Comparison of ENCODE assay signal across 8 cellular contexts in genomic region chr10:68231106-68231901, GRCh38. TPM values are rescaled to one million over a fixed set of nuclear protein-coding genes. Genes with fewer than 3 reads are reported as not detected.
A peak's percentile ranks its signal among the peaks of the same experiment; 100 is the strongest.
DNase-seq lines count a peak whose midpoint lies in the region; ATAC-seq and TF ChIP-seq lines count a peak whose summit lies in the region.

No MANE protein-coding gene starts in this region.

- TF ChIP-seq POLR2A in tibial nerve (IDR thresholded peaks at IDR 0.05): peak in 1 of 2 donors; percentile 37

- H3K79me2 ChIP-seq in neural progenitor cell (ENCODE audit: low read depth): no peaks in the 10 kb centered on the region

- no peaks in the 10 kb centered on the region for H3K9me3 ChIP-seq in CD4-positive, alpha-beta memory T cell (ENCODE audit: control insufficient read depth in 1 of 2, low read length in 2 of 2)
- H3K9me3 ChIP-seq in neural progenitor cell (ENCODE audit: low read depth) (no peaks in the 10 kb centered on the region), tibial nerve (no peaks in the 10 kb centered on the region)

- POLR2A ChIA-PET in CD4-positive, alpha-beta memory T cell (lab: Charles Lee; ENCODE audit: partially characterized antibody): interaction anchor here (0.9 kb wide), 1 partner anchor 100 kb away, joined by 3 read pairs; the partner anchor contains the start of gene HNRNPH3

- CTCF ChIA-PET in CD4-positive, alpha-beta memory T cell (lab: Charles Lee; ENCODE audit: partially characterized antibody): interaction anchor here (0.7 to 1.4 kb wide), 3 partner anchors 19 to 393 kb away, joined by 3 to 6 read pairs (median 3); no protein-coding TSS in a partner anchor

- H3K4me3 Mint-ChIP-seq in CD4-positive, alpha-beta memory T cell: peak overlapping the region; percentile 61 to 80 (median 75)
- H3K4me3 Mint-ChIP-seq in neural progenitor cell: peak overlapping the region; percentile 83

- H3K27me3 Mint-ChIP-seq in CD4-positive, alpha-beta memory T cell: peaks cover 25 to 38% of the 10 kb centered on the region in 2 donors
- H3K27me3 Mint-ChIP-seq in neural progenitor cell (ENCODE audit: insufficient read depth, low read depth): peaks cover 7% of the 10 kb centered on the region

- no peak overlapping the region for H3K27ac Mint-ChIP-seq in CD4-positive, alpha-beta memory T cell
- peak overlapping the region; percentile 27 for H3K27ac Mint-ChIP-seq in neural progenitor cell

- H3K36me3 Mint-ChIP-seq in CD4-positive, alpha-beta memory T cell: no peaks in the 10 kb centered on the region
- H3K36me3 Mint-ChIP-seq in neural progenitor cell: no peaks in the 10 kb centered on the region

- peak overlapping the region in 1 of 2 donors; percentile 46 for H3K4me3 ChIP-seq in CD4-positive, alpha-beta memory T cell (ENCODE audit: low read length in 2 of 2)
- H3K4me3 ChIP-seq in neural progenitor cell (peak overlapping the region; percentile 57), tibial nerve (peak overlapping the region; percentile 51 to 62 (median 56))

- peak in 1 of 2 donors; percentile 38 for TF ChIP-seq EP300 in tibial nerve (IDR thresholded peaks at IDR 0.05)

- no peaks in the 10 kb centered on the region for H4K20me1 ChIP-seq in neural progenitor cell (ENCODE audit: low read depth)

- no peak overlapping the region for H3K27ac ChIP-seq in CD4-positive, alpha-beta memory T cell (ENCODE audit: low read depth, low read length)
- H3K27ac ChIP-seq in neural progenitor cell (no peak overlapping the region), tibial nerve (peak overlapping the region; percentile 64 to 88 (median 80))

- no peaks in the 10 kb centered on the region for H3K36me3 ChIP-seq in CD4-positive, alpha-beta memory T cell (ENCODE audit: insufficient read depth, low read length)
- H3K36me3 ChIP-seq in neural progenitor cell (no peaks in the 10 kb centered on the region), tibial nerve (no peaks in the 10 kb centered on the region)

- peaks cover 14% of the 10 kb centered on the region for H3K27me3 ChIP-seq in CD4-positive, alpha-beta memory T cell (ENCODE audit: insufficient read depth, low read length)
- peaks cover 47% of the 10 kb centered on the region for H3K27me3 ChIP-seq in neural progenitor cell
- no peaks in the 10 kb centered on the region for H3K27me3 ChIP-seq in tibial nerve

- peaks cover 6% of the 10 kb centered on the region for H3K4me1 ChIP-seq in CD4-positive, alpha-beta memory T cell (ENCODE audit: insufficient read depth, low read length)
- H3K4me1 ChIP-seq in neural progenitor cell (peaks cover 9% of the 10 kb centered on the region), tibial nerve (peaks cover 0 to 16% (median 0%) of the 10 kb centered on the region in 4 donors)

- ATAC-seq in GM19328 (IDR thresholded peaks at IDR 0.05; ENCODE audit: unreplicated experiment) (peak; percentile 87), HG03439 (IDR thresholded peaks at IDR 0.05; ENCODE audit: unreplicated experiment) (peak; percentile 94)

- H3K4me1 Mint-ChIP-seq in CD4-positive, alpha-beta memory T cell: peaks cover 0 to 7% (median 5%) of the 10 kb centered on the region in 4 donors
- peaks cover 17% of the 10 kb centered on the region for H3K4me1 Mint-ChIP-seq in neural progenitor cell

- H3K4me2 ChIP-seq in neural progenitor cell: peak overlapping the region; percentile 83

- no peaks in the 10 kb centered on the region for H3K9me3 Mint-ChIP-seq in CD4-positive, alpha-beta memory T cell
- H3K9me3 Mint-ChIP-seq in neural progenitor cell: no peaks in the 10 kb centered on the region

- WGBS in tibial nerve, 2 donors: 1% methylated on average over 27 to 63 of the region's 83 CpGs

- DNase-seq in CD4-positive, alpha-beta memory T cell: peak in 4 of 5 donors; percentile 6 to 12 (median 11)
- peak; percentile 87 for DNase-seq in NCI-H748 (lab: John Stamatoyannopoulos, UW; ENCODE audit: unreplicated experiment)
- DNase-seq in activated naive CD4-positive, alpha-beta T cell treated with Interleukin-2 at 50 U/mL for 16 hours: peak; percentile 21
- peak; percentile 75 for DNase-seq in globus pallidus (ENCODE audit: low spot score)
- DNase-seq in neural progenitor cell (ENCODE audit: low spot score): peak; percentile 92
- peak; percentile 11 to 33 for DNase-seq in tibial nerve (ENCODE audit: low spot score in 2 of 2)

- no peak overlapping the region for H3K9ac ChIP-seq in neural progenitor cell

- H2AFZ ChIP-seq in neural progenitor cell (replicated peaks): peak overlapping the region; percentile 100

- TF ChIP-seq CTCF in neural progenitor cell (IDR thresholded peaks at IDR 0.05) (peak; percentile 38), tibial nerve (IDR thresholded peaks at IDR 0.05) (peak in 4 of 5 experiments; percentile 25 to 64 (median 46))

- peaks cover 18% of the 10 kb centered on the region for H3F3A ChIP-seq in neural progenitor cell (ENCODE audit: low read depth)

- intact Hi-C loops in CD4-positive, alpha-beta memory T cell (cut with micrococcal nuclease): no loop called here

RNA-seq across cellular contexts. Expression of gene ATOH7, which starts 0.6 kb away (rescaled TPM):
- not detected for total RNA-seq in CD4-positive, alpha-beta memory T cell
- not detected for polyA plus RNA-seq in CD4-positive, alpha-beta memory T cell
- total RNA-seq in neural progenitor cell (ENCODE audit: low replicate concordance): 0.93 TPM in 1 of 2 replicates, not detected in the other
- total RNA-seq in tibial nerve: under 1 TPM in 1 of 4 donors, not detected in 3; 0.42 TPM

Comparison
In these comparisons a context has a peak if more than half of its experiments do, and no peak if none do; other contexts are left out.
1. DNase-seq: peak in every context shown above with its lines; median percentile 92 in neural progenitor cell; 87 in NCI-H748; 75 in globus pallidus; 22 in tibial nerve; 21 in activated naive CD4-positive, alpha-beta T cell treated with Interleukin-2 at 50 U/mL for 16 hours; 11 in CD4-positive, alpha-beta memory T cell.
2. H3K27ac ChIP-seq: peak in tibial nerve (4 of 4); none in CD4-positive, alpha-beta memory T cell (single experiment) and neural progenitor cell (single experiment).